In the genomic region with DNA sequence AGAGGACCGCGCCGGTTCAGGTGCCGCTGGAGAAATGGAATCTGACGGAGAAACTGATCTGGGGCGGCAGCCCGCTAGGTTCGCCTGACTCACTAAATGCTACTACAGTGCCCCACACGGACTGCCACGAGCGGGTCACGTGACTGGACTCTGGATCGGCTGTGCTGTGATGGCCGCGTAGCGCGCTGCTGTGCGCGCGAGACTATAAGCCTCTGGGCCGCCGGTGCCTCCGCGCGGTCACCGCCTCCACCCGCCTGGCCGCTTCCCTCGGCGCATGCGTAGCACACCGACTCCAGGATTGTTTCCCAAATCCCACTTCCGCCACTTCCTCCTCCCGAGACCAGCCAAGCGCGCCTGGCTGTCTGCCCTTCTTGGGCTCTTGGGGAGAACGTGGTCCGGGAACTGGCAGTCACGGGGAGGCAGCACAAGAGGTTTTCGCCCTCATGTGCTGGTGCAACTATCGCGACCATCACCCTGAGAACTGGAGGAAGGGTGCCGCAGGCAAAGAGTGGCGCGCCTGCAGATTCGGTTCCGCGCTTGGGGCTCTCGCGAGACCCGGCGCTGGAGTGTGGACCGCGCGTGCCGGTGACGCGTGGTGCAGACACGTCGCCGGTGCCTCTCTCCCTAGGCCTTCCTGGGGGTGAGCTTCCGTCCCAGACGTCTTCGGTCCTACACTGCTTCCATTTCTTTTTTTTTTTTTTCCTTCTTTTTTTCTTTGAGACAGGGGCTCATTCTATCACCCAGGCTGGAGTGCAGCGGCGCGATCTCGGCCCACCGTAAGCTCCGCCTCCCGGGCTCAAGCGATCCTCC, we compare ENCODE assay signal across 1 cellular context.
TF ChIP-seq lines count a peak whose summit lies in the region.

No MANE protein-coding gene starts in this region.

TF ChIP-seq in HepG2, 621 proteins besides CTCF, POLR2A, EP300 and RAD21 (continued from another document and continues in another):
- TF ChIP-seq, protein P1, sequence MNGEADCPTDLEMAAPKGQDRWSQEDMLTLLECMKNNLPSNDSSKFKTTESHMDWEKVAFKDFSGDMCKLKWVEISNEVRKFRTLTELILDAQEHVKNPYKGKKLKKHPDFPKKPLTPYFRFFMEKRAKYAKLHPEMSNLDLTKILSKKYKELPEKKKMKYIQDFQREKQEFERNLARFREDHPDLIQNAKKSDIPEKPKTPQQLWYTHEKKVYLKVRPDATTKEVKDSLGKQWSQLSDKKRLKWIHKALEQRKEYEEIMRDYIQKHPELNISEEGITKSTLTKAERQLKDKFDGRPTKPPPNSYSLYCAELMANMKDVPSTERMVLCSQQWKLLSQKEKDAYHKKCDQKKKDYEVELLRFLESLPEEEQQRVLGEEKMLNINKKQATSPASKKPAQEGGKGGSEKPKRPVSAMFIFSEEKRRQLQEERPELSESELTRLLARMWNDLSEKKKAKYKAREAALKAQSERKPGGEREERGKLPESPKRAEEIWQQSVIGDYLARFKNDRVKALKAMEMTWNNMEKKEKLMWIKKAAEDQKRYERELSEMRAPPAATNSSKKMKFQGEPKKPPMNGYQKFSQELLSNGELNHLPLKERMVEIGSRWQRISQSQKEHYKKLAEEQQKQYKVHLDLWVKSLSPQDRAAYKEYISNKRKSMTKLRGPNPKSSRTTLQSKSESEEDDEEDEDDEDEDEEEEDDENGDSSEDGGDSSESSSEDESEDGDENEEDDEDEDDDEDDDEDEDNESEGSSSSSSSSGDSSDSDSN (CRISPR knock-in tag; IDR thresholded peaks at IDR 0.05): peak; percentile 85
- TF ChIP-seq PAF1 (CRISPR knock-in tag; IDR thresholded peaks at IDR 0.05): no peak
- peak; percentile 20; the same call in 1 of the 2 replicates for TF ChIP-seq ZNF782 (CRISPR knock-in tag; IDR thresholded peaks at IDR 0.05; ENCODE audit: borderline replicate concordance)
- 0 out of 2 replicates have a peak, but pooled peaks have one; percentile 6 for TF ChIP-seq CBFB (CRISPR knock-in tag; IDR thresholded peaks at IDR 0.05)
- peak; percentile 78; the same call in 1 of the 2 replicates for TF ChIP-seq ZNF468 (CRISPR knock-in tag; IDR thresholded peaks at IDR 0.05)
- TF ChIP-seq, protein P2, sequence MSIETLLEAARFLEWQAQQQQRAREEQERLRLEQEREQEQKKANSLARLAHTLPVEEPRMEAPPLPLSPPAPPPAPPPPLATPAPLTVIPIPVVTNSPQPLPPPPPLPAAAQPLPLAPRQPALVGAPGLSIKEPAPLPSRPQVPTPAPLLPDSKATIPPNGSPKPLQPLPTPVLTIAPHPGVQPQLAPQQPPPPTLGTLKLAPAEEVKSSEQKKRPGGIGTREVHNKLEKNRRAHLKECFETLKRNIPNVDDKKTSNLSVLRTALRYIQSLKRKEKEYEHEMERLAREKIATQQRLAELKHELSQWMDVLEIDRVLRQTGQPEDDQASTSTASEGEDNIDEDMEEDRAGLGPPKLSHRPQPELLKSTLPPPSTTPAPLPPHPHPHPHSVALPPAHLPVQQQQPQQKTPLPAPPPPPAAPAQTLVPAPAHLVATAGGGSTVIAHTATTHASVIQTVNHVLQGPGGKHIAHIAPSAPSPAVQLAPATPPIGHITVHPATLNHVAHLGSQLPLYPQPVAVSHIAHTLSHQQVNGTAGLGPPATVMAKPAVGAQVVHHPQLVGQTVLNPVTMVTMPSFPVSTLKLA (IDR thresholded peaks at IDR 0.05): peak; percentile 68
- peak; percentile 93 for TF ChIP-seq ZSCAN21 (CRISPR knock-in tag; IDR thresholded peaks at IDR 0.05; ENCODE audit: borderline replicate concordance)
- TF ChIP-seq, protein P3, sequence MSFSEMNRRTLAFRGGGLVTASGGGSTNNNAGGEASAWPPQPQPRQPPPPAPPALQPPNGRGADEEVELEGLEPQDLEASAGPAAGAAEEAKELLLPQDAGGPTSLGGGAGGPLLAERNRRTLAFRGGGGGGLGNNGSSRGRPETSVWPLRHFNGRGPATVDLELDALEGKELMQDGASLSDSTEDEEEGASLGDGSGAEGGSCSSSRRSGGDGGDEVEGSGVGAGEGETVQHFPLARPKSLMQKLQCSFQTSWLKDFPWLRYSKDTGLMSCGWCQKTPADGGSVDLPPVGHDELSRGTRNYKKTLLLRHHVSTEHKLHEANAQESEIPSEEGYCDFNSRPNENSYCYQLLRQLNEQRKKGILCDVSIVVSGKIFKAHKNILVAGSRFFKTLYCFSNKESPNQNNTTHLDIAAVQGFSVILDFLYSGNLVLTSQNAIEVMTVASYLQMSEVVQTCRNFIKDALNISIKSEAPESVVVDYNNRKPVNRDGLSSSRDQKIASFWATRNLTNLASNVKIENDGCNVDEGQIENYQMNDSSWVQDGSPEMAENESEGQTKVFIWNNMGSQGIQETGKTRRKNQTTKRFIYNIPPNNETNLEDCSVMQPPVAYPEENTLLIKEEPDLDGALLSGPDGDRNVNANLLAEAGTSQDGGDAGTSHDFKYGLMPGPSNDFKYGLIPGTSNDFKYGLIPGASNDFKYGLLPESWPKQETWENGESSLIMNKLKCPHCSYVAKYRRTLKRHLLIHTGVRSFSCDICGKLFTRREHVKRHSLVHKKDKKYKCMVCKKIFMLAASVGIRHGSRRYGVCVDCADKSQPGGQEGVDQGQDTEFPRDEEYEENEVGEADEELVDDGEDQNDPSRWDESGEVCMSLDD (CRISPR knock-in tag; IDR thresholded peaks at IDR 0.05; ENCODE audit: borderline replicate concordance): no peak
- peak; percentile 42; the same call in 1 of the 2 replicates for TF ChIP-seq SIN3B (IDR thresholded peaks at IDR 0.05; ENCODE audit: low read length)
- TF ChIP-seq ZNF652 (CRISPR knock-in tag; IDR thresholded peaks at IDR 0.05; ENCODE audit: borderline replicate concordance, low read depth): 0 out of 2 replicates have a peak, but pooled peaks have one; percentile 4
- TF ChIP-seq HNF4A (CRISPR knock-in tag; IDR thresholded peaks at IDR 0.05): peak; percentile 80
- TF ChIP-seq, protein P4, sequence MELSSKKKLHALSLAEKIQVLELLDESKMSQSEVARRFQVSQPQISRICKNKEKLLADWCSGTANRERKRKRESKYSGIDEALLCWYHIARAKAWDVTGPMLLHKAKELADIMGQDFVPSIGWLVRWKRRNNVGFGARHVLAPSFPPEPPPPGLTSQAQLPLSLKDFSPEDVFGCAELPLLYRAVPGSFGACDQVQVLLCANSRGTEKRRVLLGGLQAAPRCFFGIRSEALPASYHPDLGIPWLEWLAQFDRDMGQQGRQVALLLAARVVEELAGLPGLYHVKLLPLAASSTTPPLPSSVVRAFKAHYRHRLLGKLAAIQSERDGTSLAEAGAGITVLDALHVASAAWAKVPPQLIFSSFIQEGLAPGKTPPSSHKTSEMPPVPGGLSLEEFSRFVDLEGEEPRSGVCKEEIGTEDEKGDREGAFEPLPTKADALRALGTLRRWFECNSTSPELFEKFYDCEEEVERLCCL (CRISPR knock-in tag; IDR thresholded peaks at IDR 0.05; ENCODE audit: borderline replicate concordance): 0 out of 2 replicates have a peak, but pooled peaks have one; percentile 31
- peak; percentile 1 for TF ChIP-seq ZNF629 (CRISPR knock-in tag; conservative IDR thresholded peaks at IDR 0.05)
- peak; percentile 61; the same call in 1 of the 2 replicates for TF ChIP-seq ZNF256 (CRISPR knock-in tag; conservative IDR thresholded peaks at IDR 0.05)
- TF ChIP-seq HNRNPL (IDR thresholded peaks at IDR 0.05; ENCODE audit: low read depth, low read length): 0 out of 2 replicates have a peak, but pooled peaks have one; percentile 35
- TF ChIP-seq ZNF564 (CRISPR knock-in tag; IDR thresholded peaks at IDR 0.05): peak; percentile 87
- peak; percentile 26; the same call in 1 of the 2 replicates for TF ChIP-seq KDM3A (CRISPR knock-in tag; IDR thresholded peaks at IDR 0.05; ENCODE audit: low read depth)
- no peak for TF ChIP-seq ZFP82 (CRISPR knock-in tag; IDR thresholded peaks at IDR 0.05; ENCODE audit: borderline replicate concordance)
- no peak; the same call in 1 of the 2 replicates for TF ChIP-seq NR2C2 (CRISPR knock-in tag; IDR thresholded peaks at IDR 0.05; ENCODE audit: borderline replicate concordance)
- TF ChIP-seq ETV5 (CRISPR knock-in tag; IDR thresholded peaks at IDR 0.05; ENCODE audit: borderline replicate concordance): peak; percentile 76
- TF ChIP-seq, protein P5, sequence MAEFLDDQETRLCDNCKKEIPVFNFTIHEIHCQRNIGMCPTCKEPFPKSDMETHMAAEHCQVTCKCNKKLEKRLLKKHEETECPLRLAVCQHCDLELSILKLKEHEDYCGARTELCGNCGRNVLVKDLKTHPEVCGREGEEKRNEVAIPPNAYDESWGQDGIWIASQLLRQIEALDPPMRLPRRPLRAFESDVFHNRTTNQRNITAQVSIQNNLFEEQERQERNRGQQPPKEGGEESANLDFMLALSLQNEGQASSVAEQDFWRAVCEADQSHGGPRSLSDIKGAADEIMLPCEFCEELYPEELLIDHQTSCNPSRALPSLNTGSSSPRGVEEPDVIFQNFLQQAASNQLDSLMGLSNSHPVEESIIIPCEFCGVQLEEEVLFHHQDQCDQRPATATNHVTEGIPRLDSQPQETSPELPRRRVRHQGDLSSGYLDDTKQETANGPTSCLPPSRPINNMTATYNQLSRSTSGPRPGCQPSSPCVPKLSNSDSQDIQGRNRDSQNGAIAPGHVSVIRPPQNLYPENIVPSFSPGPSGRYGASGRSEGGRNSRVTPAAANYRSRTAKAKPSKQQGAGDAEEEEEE (CRISPR knock-in tag; IDR thresholded peaks at IDR 0.05; ENCODE audit: borderline replicate concordance): no peak
- TF ChIP-seq MAFG (CRISPR knock-in tag; IDR thresholded peaks at IDR 0.05): no peak
- TF ChIP-seq ZNF549 (CRISPR knock-in tag; IDR thresholded peaks at IDR 0.05): peak; percentile 68; the same call in 1 of the 2 replicates
- TF ChIP-seq ZNF672 (CRISPR knock-in tag; IDR thresholded peaks at IDR 0.05): peak; percentile 73; the same call in 1 of the 2 replicates
- TF ChIP-seq, protein P6, sequence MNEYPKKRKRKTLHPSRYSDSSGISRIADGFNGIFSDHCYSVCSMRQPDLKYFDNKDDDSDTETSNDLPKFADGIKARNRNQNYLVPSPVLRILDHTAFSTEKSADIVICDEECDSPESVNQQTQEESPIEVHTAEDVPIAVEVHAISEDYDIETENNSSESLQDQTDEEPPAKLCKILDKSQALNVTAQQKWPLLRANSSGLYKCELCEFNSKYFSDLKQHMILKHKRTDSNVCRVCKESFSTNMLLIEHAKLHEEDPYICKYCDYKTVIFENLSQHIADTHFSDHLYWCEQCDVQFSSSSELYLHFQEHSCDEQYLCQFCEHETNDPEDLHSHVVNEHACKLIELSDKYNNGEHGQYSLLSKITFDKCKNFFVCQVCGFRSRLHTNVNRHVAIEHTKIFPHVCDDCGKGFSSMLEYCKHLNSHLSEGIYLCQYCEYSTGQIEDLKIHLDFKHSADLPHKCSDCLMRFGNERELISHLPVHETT (CRISPR knock-in tag; conservative IDR thresholded peaks at IDR 0.05): peak; percentile 90; the same call in 1 of the 2 replicates
- peak; percentile 62; the same call in 1 of the 2 replicates for TF ChIP-seq CAMTA2 (CRISPR knock-in tag; IDR thresholded peaks at IDR 0.05; ENCODE audit: borderline replicate concordance)
- no peak for TF ChIP-seq ZNF556 (CRISPR knock-in tag; IDR thresholded peaks at IDR 0.05; ENCODE audit: borderline replicate concordance)
- TF ChIP-seq SMARCC2 (IDR thresholded peaks at IDR 0.05): no peak
- TF ChIP-seq ZNF235 (CRISPR knock-in tag; IDR thresholded peaks at IDR 0.05; ENCODE audit: borderline replicate concordance): peak; percentile 61; the same call in 1 of the 2 replicates
- TF ChIP-seq ZNF780A (CRISPR knock-in tag; IDR thresholded peaks at IDR 0.05): peak; percentile 38; the same call in 1 of the 2 replicates
- TF ChIP-seq EZH2 (conservative IDR thresholded peaks at IDR 0.05; ENCODE audit: low read depth, low read length): no peak
- TF ChIP-seq, protein P7, sequence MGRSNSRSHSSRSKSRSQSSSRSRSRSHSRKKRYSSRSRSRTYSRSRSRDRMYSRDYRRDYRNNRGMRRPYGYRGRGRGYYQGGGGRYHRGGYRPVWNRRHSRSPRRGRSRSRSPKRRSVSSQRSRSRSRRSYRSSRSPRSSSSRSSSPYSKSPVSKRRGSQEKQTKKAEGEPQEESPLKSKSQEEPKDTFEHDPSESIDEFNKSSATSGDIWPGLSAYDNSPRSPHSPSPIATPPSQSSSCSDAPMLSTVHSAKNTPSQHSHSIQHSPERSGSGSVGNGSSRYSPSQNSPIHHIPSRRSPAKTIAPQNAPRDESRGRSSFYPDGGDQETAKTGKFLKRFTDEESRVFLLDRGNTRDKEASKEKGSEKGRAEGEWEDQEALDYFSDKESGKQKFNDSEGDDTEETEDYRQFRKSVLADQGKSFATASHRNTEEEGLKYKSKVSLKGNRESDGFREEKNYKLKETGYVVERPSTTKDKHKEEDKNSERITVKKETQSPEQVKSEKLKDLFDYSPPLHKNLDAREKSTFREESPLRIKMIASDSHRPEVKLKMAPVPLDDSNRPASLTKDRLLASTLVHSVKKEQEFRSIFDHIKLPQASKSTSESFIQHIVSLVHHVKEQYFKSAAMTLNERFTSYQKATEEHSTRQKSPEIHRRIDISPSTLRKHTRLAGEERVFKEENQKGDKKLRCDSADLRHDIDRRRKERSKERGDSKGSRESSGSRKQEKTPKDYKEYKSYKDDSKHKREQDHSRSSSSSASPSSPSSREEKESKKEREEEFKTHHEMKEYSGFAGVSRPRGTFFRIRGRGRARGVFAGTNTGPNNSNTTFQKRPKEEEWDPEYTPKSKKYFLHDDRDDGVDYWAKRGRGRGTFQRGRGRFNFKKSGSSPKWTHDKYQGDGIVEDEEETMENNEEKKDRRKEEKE (IDR thresholded peaks at IDR 0.05): no peak
- TF ChIP-seq, protein P8, sequence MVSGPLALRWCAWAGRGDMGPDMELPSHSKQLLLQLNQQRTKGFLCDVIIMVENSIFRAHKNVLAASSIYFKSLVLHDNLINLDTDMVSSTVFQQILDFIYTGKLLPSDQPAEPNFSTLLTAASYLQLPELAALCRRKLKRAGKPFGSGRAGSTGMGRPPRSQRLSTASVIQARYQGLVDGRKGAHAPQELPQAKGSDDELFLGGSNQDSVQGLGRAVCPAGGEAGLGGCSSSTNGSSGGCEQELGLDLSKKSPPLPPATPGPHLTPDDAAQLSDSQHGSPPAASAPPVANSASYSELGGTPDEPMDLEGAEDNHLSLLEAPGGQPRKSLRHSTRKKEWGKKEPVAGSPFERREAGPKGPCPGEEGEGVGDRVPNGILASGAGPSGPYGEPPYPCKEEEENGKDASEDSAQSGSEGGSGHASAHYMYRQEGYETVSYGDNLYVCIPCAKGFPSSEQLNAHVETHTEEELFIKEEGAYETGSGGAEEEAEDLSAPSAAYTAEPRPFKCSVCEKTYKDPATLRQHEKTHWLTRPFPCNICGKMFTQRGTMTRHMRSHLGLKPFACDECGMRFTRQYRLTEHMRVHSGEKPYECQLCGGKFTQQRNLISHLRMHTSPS (CRISPR knock-in tag; IDR thresholded peaks at IDR 0.05; ENCODE audit: low read depth): peak; percentile 56; the same call in 1 of the 2 replicates
- no peak for TF ChIP-seq JDP2 (CRISPR knock-in tag; IDR thresholded peaks at IDR 0.05; ENCODE audit: borderline replicate concordance)
- no peak for TF ChIP-seq RORA (CRISPR knock-in tag; IDR thresholded peaks at IDR 0.05)
- TF ChIP-seq ZNF709 (CRISPR knock-in tag; IDR thresholded peaks at IDR 0.05): peak; percentile 98
- TF ChIP-seq, protein P9, sequence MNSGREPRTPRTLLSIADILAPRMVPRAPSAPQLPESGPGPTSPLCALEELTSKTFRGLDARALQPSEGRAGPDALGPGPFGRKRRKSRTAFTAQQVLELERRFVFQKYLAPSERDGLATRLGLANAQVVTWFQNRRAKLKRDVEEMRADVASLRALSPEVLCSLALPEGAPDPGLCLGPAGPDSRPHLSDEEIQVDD (CRISPR knock-in tag; IDR thresholded peaks at IDR 0.05; ENCODE audit: borderline replicate concordance): peak; percentile 64; the same call in 1 of the 2 replicates
- TF ChIP-seq STAT5B (CRISPR knock-in tag; IDR thresholded peaks at IDR 0.05): 0 out of 2 replicates have a peak, but pooled peaks have one; percentile 48
- TF ChIP-seq ZC3H13 (CRISPR knock-in tag; IDR thresholded peaks at IDR 0.05): peak; percentile 99
- no peak for TF ChIP-seq ZNF3 (CRISPR knock-in tag; IDR thresholded peaks at IDR 0.05)
- peak; percentile 53; the same call in 1 of the 2 replicates for TF ChIP-seq NFE2L1 (CRISPR knock-in tag; IDR thresholded peaks at IDR 0.05; ENCODE audit: borderline replicate concordance)
- TF ChIP-seq ELF4 (CRISPR knock-in tag; IDR thresholded peaks at IDR 0.05; ENCODE audit: borderline replicate concordance): peak; percentile 85
